In the genomic region with DNA sequence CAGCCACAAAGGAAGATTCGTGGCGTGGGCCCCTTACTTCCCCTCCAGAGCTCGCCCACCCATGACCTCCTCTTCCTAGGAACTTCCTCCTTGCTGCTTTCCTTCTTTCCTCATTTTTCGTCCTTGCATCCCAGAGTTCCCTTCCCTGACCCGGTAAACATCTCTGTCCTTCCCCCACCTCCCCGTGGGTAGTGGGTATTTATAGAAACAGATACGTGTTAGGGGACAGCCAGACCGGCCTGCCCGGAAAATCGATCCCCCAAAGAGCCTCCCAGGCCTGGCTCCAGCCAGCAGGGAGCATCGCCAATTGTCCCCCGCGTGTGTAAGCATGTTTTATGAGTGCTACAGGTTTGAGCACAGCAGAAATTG, we compare ENCODE assay signal across 1 cellular context.
TF ChIP-seq lines count a peak whose summit lies in the region.

No MANE protein-coding gene starts in this region.

TF ChIP-seq in K562, 482 proteins besides CTCF, POLR2A, EP300 and RAD21:
- TF ChIP-seq SETDB1 (IDR thresholded peaks at IDR 0.05; ENCODE audit: low read length) (no peak), BDP1 (IDR thresholded peaks at IDR 0.05; ENCODE audit: insufficient read depth, insufficient read length) (no peak), PRDM10 (IDR thresholded peaks at IDR 0.05; ENCODE audit: partially characterized antibody) (peak; percentile 69), ZNF239 (CRISPR knock-in tag; IDR thresholded peaks at IDR 0.05) (no peak), RHOXF2B (CRISPR knock-in tag; conservative IDR thresholded peaks at IDR 0.05) (no peak), ZBTB2 (IDR thresholded peaks at IDR 0.05) (0 out of 2 replicates have a peak, but pooled peaks have one; percentile 30), JUNB (CRISPR knock-in tag; conservative IDR thresholded peaks at IDR 0.05) (no peak), KDM5B (IDR thresholded peaks at IDR 0.05; ENCODE audit: insufficient replicate concordance, low read depth, low read length) (peak; percentile 12), ETV5 (CRISPR knock-in tag; IDR thresholded peaks at IDR 0.05; ENCODE audit: low read depth) (no peak), XRCC4 (IDR thresholded peaks at IDR 0.05; ENCODE audit: extremely low read depth, insufficient read depth, insufficient read length) (no peak)
TF ChIP-seq in K562: peak in this region for 3.
